In genomic region chr1:230386863-230387262, GRCh38 we compare ENCODE assay signal across 37 cellular contexts. TPM values are rescaled to one million over a fixed set of nuclear protein-coding genes. Genes with fewer than 3 reads are reported as not detected.
"Had no signal": no experiment of that assay in that cellular context is flagged by ENCODE, and none has a peak within 500 bp of the region (broad histone marks: within the 10 kb centered on the region; RNA-seq: fewer than 3 reads in every experiment).

No MANE protein-coding gene starts in this region.

- H3K4me3 ChIP-seq: adrenal gland, ascending aorta, body of pancreas, breast epithelium, cardiac muscle cell had no signal

- H3K36me3 Mint-ChIP-seq: activated naive CD4-positive, alpha-beta T cell treated with anti-CD3 and anti-CD28 coated beads, Interleukin-2, amount 10 ng/mL, durations not matched to agents 7 days and 5 days; activated naive CD4-positive, alpha-beta T cell treated with anti-CD3 and anti-CD28 coated beads, Interleukin-2, amount 50 U/mL, for 24 hours; activated naive CD4-positive, alpha-beta T cell treated with anti-CD3 and anti-CD28 coated beads, Interleukin-2, amount 50 U/mL, for 72 hours; activated naive CD8-positive, alpha-beta T cell; activated naive CD8-positive, alpha-beta T cell treated with anti-CD3 and anti-CD28 coated beads for 36 hours; activated naive CD8-positive, alpha-beta T cell treated with anti-CD3 and anti-CD28 coated beads, Interleukin-2, amount 10 ng/mL, durations not matched to agents 7 days and 5 days had no signal

- H3K9me3 Mint-ChIP-seq: activated naive CD4-positive, alpha-beta T cell treated with anti-CD3 and anti-CD28 coated beads for 36 hours; activated naive CD4-positive, alpha-beta T cell treated with anti-CD3 and anti-CD28 coated beads, Interleukin-2, amount 10 ng/mL, durations not matched to agents 7 days and 5 days; activated naive CD4-positive, alpha-beta T cell treated with anti-CD3 and anti-CD28 coated beads, Interleukin-2, amount 50 U/mL, for 24 hours; activated naive CD4-positive, alpha-beta T cell treated with anti-CD3 and anti-CD28 coated beads, Interleukin-2, amount 50 U/mL, for 72 hours; activated naive CD8-positive, alpha-beta T cell treated with anti-CD3 and anti-CD28 coated beads for 36 hours; activated naive CD8-positive, alpha-beta T cell treated with anti-CD3 and anti-CD28 coated beads, Interleukin-2, amount 10 ng/mL, durations not matched to agents 7 days and 5 days; activated naive CD8-positive, alpha-beta T cell treated with anti-CD3 and anti-CD28 coated beads, Interleukin-2, amount 50 U/mL, for 24 hours; activated T-cell treated with anti-CD3 and anti-CD28 coated beads, Interleukin-2, amount 50 U/mL, for 24 hours; activated T-cell treated with anti-CD3 and anti-CD28 coated beads, Interleukin-2, amount 50 U/mL, for 4 hours; activated T-cell treated with anti-CD3 and anti-CD28 coated beads, Interleukin-2, amount 50 U/mL, for 72 hours; activated T-helper 1 cell treated with anti-CD3 and anti-CD28 coated beads, Interleukin-12 subunit alpha, Interleukin-12 subunit beta, Interleukin-2, Interleukin-4 antibody, amounts not matched to agents 30 ng/mL and 10 ng/mL and 1 ng/mL, durations not matched to agents 14 hours and 24 hours and 36 hours; activated T-helper 17 cell treated with anti-CD3 and anti-CD28 coated beads, Interleukin-2, amount 50 U/mL, for 72 hours; activated T-helper 2 cell treated with anti-CD3 and anti-CD28 coated beads, Interferon-gamma antibody, Interleukin-2, Interleukin-4, amounts not matched to agents 10 μg/mL and 5 μg/mL and 100 μg/mL, durations not matched to agents 14 hours and 24 hours and 36 hours; central memory CD8-positive, alpha-beta T cell had no signal

- H3K27ac Mint-ChIP-seq: activated naive CD4-positive, alpha-beta T cell treated with anti-CD3 and anti-CD28 coated beads for 36 hours; activated naive CD4-positive, alpha-beta T cell treated with anti-CD3 and anti-CD28 coated beads, Interleukin-2, amount 10 ng/mL, durations not matched to agents 7 days and 5 days; activated naive CD4-positive, alpha-beta T cell treated with anti-CD3 and anti-CD28 coated beads, Interleukin-2, amount 50 U/mL, for 24 hours; activated naive CD4-positive, alpha-beta T cell treated with anti-CD3 and anti-CD28 coated beads, Interleukin-2, amount 50 U/mL, for 72 hours; activated naive CD8-positive, alpha-beta T cell; activated naive CD8-positive, alpha-beta T cell treated with anti-CD3 and anti-CD28 coated beads for 36 hours; activated naive CD8-positive, alpha-beta T cell treated with anti-CD3 and anti-CD28 coated beads, Interleukin-2, amount 10 ng/mL, durations not matched to agents 7 days and 5 days; activated naive CD8-positive, alpha-beta T cell treated with anti-CD3 and anti-CD28 coated beads, Interleukin-2, amount 50 U/mL, for 24 hours; activated T-cell treated with anti-CD3 and anti-CD28 coated beads, Interleukin-2, amount 50 U/mL, for 24 hours; activated T-cell treated with anti-CD3 and anti-CD28 coated beads, Interleukin-2, amount 50 U/mL, for 72 hours; activated T-helper 1 cell treated with anti-CD3 and anti-CD28 coated beads, Interleukin-12 subunit alpha, Interleukin-12 subunit beta, Interleukin-2, Interleukin-4 antibody, amounts not matched to agents 30 ng/mL and 10 ng/mL and 1 ng/mL, durations not matched to agents 14 hours and 24 hours and 36 hours; activated T-helper 17 cell treated with anti-CD3 and anti-CD28 coated beads, Interleukin-2, amount 50 U/mL, for 72 hours; activated T-helper 2 cell treated with anti-CD3 and anti-CD28 coated beads, Interferon-gamma antibody, Interleukin-2, Interleukin-4, amounts not matched to agents 10 μg/mL and 5 μg/mL and 100 μg/mL, durations not matched to agents 14 hours and 24 hours and 36 hours had no signal

- DNase-seq: activated effector memory CD4-positive, alpha-beta T cell treated with anti-CD3 and anti-CD28 coated beads, Interleukin-2, amount 50 U/mL, for 16 hours; activated effector memory CD4-positive, alpha-beta T cell treated with Interleukin-2 at 50 U/mL for 16 hours; activated gamma-delta T cell; activated gamma-delta T cell treated with Interleukin-2 at 50 U/mL for 16 hours; activated naive CD4-positive, alpha-beta T cell; activated naive CD4-positive, alpha-beta T cell treated with anti-CD3 and anti-CD28 coated beads for 36 hours; activated naive CD4-positive, alpha-beta T cell treated with anti-CD3 and anti-CD28 coated beads, Interleukin-2, amount 10 ng/mL, durations not matched to agents 7 days and 5 days; activated naive CD4-positive, alpha-beta T cell treated with anti-CD3 and anti-CD28 coated beads, Interleukin-2, amount 50 U/mL, for 16 hours; activated naive CD4-positive, alpha-beta T cell treated with Interleukin-2 at 50 U/mL for 16 hours; activated naive CD8-positive, alpha-beta T cell treated with anti-CD3 and anti-CD28 coated beads for 36 hours; activated naive CD8-positive, alpha-beta T cell treated with anti-CD3 and anti-CD28 coated beads, Interleukin-2, amount 10 ng/mL, durations not matched to agents 7 days and 5 days; activated naive CD8-positive, alpha-beta T cell treated with anti-CD3 and anti-CD28 coated beads, Interleukin-2, amount 50 U/mL, for 24 hours; activated T-cell treated with anti-CD3 and anti-CD28 coated beads, Interleukin-2, amount 50 U/mL, for 1 hour; activated T-cell treated with anti-CD3 and anti-CD28 coated beads, Interleukin-2, amount 50 U/mL, for 24 hours; activated T-cell treated with anti-CD3 and anti-CD28 coated beads, Interleukin-2, amount 50 U/mL, for 4 hours; activated T-cell treated with anti-CD3 and anti-CD28 coated beads, Interleukin-2, amount 50 U/mL, for 48 hours; activated T-cell treated with anti-CD3 and anti-CD28 coated beads, Interleukin-2, amount 50 U/mL, for 72 hours; adrenal gland; amniotic stem cell; amygdala; anterior cingulate cortex; aorta; body of pancreas; brain microvascular endothelial cell; caudate nucleus; central memory CD4-positive, alpha-beta T cell; cerebellar nuclear complex had no signal

- H3K27me3 ChIP-seq: adrenal gland, ascending aorta, body of pancreas, brain microvascular endothelial cell, breast epithelium, cardiac muscle cell had no signal

- H3K4me1 Mint-ChIP-seq: activated naive CD4-positive, alpha-beta T cell treated with anti-CD3 and anti-CD28 coated beads, Interleukin-2, amount 10 ng/mL, durations not matched to agents 7 days and 5 days; activated naive CD4-positive, alpha-beta T cell treated with anti-CD3 and anti-CD28 coated beads, Interleukin-2, amount 50 U/mL, for 24 hours; activated naive CD8-positive, alpha-beta T cell treated with anti-CD3 and anti-CD28 coated beads for 36 hours; activated naive CD8-positive, alpha-beta T cell treated with anti-CD3 and anti-CD28 coated beads, Interleukin-2, amount 10 ng/mL, durations not matched to agents 7 days and 5 days; activated naive CD8-positive, alpha-beta T cell treated with anti-CD3 and anti-CD28 coated beads, Interleukin-2, amount 50 U/mL, for 24 hours; central memory CD8-positive, alpha-beta T cell had no signal

- ATAC-seq: activated naive CD4-positive, alpha-beta T cell treated with anti-CD3 and anti-CD28 coated beads, Interleukin-2, amount 50 U/mL, for 72 hours; activated naive CD8-positive, alpha-beta T cell treated with anti-CD3 and anti-CD28 coated beads, Interleukin-2, amount 50 U/mL, for 24 hours; activated T-cell treated with anti-CD3 and anti-CD28 coated beads, Interleukin-2, amount 50 U/mL, for 4 hours; activated T-cell treated with anti-CD3 and anti-CD28 coated beads, Interleukin-2, amount 50 U/mL, for 72 hours; activated T-helper 17 cell treated with anti-CD3 and anti-CD28 coated beads, Interleukin-2, amount 50 U/mL, for 72 hours; body of pancreas had no signal

- H3K36me3 ChIP-seq: adrenal gland, ascending aorta, brain microvascular endothelial cell, breast epithelium, cardiac muscle cell had no signal

- H3K4me3 Mint-ChIP-seq: activated naive CD4-positive, alpha-beta T cell treated with anti-CD3 and anti-CD28 coated beads for 36 hours; activated naive CD4-positive, alpha-beta T cell treated with anti-CD3 and anti-CD28 coated beads, Interleukin-2, amount 10 ng/mL, durations not matched to agents 7 days and 5 days; activated naive CD4-positive, alpha-beta T cell treated with anti-CD3 and anti-CD28 coated beads, Interleukin-2, amount 50 U/mL, for 24 hours; activated naive CD8-positive, alpha-beta T cell; activated naive CD8-positive, alpha-beta T cell treated with anti-CD3 and anti-CD28 coated beads for 36 hours; activated naive CD8-positive, alpha-beta T cell treated with anti-CD3 and anti-CD28 coated beads, Interleukin-2, amount 10 ng/mL, durations not matched to agents 7 days and 5 days; activated naive CD8-positive, alpha-beta T cell treated with anti-CD3 and anti-CD28 coated beads, Interleukin-2, amount 50 U/mL, for 24 hours; activated T-cell treated with anti-CD3 and anti-CD28 coated beads, Interleukin-2, amount 50 U/mL, for 24 hours; activated T-cell treated with anti-CD3 and anti-CD28 coated beads, Interleukin-2, amount 50 U/mL, for 4 hours; activated T-cell treated with anti-CD3 and anti-CD28 coated beads, Interleukin-2, amount 50 U/mL, for 72 hours; activated T-helper 1 cell treated with anti-CD3 and anti-CD28 coated beads, Interleukin-12 subunit alpha, Interleukin-12 subunit beta, Interleukin-2, Interleukin-4 antibody, amounts not matched to agents 30 ng/mL and 10 ng/mL and 1 ng/mL, durations not matched to agents 14 hours and 24 hours and 36 hours; activated T-helper 17 cell treated with anti-CD3 and anti-CD28 coated beads, Interleukin-2, amount 50 U/mL, for 72 hours; central memory CD8-positive, alpha-beta T cell had no signal

- H3K4me1 ChIP-seq: ascending aorta, breast epithelium had no signal

- H3K27ac ChIP-seq: adrenal gland, ascending aorta, body of pancreas, brain microvascular endothelial cell, breast epithelium, cardiac muscle cell had no signal

- H3K9me3 ChIP-seq: adrenal gland, ascending aorta, body of pancreas, breast epithelium had no signal

RNA-seq across cellular contexts. Expression of gene PGBD5, which starts 39.3 kb away (rescaled TPM):
- total RNA-seq: activated naive CD4-positive, alpha-beta T cell treated with anti-CD3 and anti-CD28 coated beads for 36 hours; activated naive CD8-positive, alpha-beta T cell treated with anti-CD3 and anti-CD28 coated beads for 36 hours; activated naive CD8-positive, alpha-beta T cell treated with anti-CD3 and anti-CD28 coated beads, Interleukin-2, amount 10 ng/mL, durations not matched to agents 7 days and 5 days; activated T-helper 1 cell treated with anti-CD3 and anti-CD28 coated beads, Interleukin-12 subunit alpha, Interleukin-12 subunit beta, Interleukin-2, Interleukin-4 antibody, amounts not matched to agents 30 ng/mL and 10 ng/mL and 1 ng/mL, durations not matched to agents 14 hours and 24 hours and 36 hours; activated T-helper 2 cell treated with anti-CD3 and anti-CD28 coated beads, Interferon-gamma antibody, Interleukin-2, Interleukin-4, amounts not matched to agents 10 μg/mL and 5 μg/mL and 100 μg/mL, durations not matched to agents 14 hours and 24 hours and 36 hours; ascending aorta had no signal
